In genomic region chr7:74104702-74105101, GRCh38 we compare ENCODE assay signal across 18 cellular contexts. TPM values are rescaled to one million over a fixed set of nuclear protein-coding genes. Genes with fewer than 3 reads are reported as not detected.
A peak's percentile ranks its signal among the peaks of the same experiment; 100 is the strongest.
DNase-seq lines count a peak whose midpoint lies in the region; ATAC-seq, FAIRE-seq and TF ChIP-seq lines count a peak whose summit lies in the region.
"Had no signal": no experiment of that assay in that cellular context is flagged by ENCODE, and none has a peak within 500 bp of the region (broad histone marks: within the 10 kb centered on the region; RNA-seq: fewer than 3 reads in every experiment).

No MANE protein-coding gene starts in this region.

- H2AFZ ChIP-seq in astrocyte (ENCODE audit: low read depth, low read length), result no peak overlapping the region

- no peak for ATAC-seq in GM19035 (IDR thresholded peaks at IDR 0.05; ENCODE audit: unreplicated experiment)
- ATAC-seq: WTC11 had no signal

- H3K4me3 Mint-ChIP-seq in astrocyte (ENCODE audit: unreplicated experiment), result peak overlapping the region; percentile 34
- H3K4me3 Mint-ChIP-seq in activated CD4-positive, alpha-beta memory T cell treated with anti-CD3 and anti-CD28 coated beads, Interleukin-2, amount 10 ng/mL, durations not matched to agents 7 days and 5 days, result no peak overlapping the region
- H3K4me3 Mint-ChIP-seq: memory B cell; T-helper 1 cell treated with Interleukin-12 subunit alpha and Interleukin-12 subunit beta and Interleukin-4 antibody, amounts not matched to agents 30 μg/mL and 1 μg/mL, for 36 hours; WTC11 had no signal

- DNase-seq in astrocyte (ENCODE audit: low read depth) (peak; percentile 50), kidney epithelial cell (ENCODE audit: low read depth) (peak; percentile 83), urothelium cell line (ENCODE audit: low spot score) (peak; percentile 44), cortex of kidney (lab: John Stamatoyannopoulos, UW) (no peak)
- no peak for DNase-seq in activated CD4-positive, alpha-beta memory T cell treated with anti-CD3 and anti-CD28 coated beads, Interleukin-2, amount 10 ng/mL, durations not matched to agents 7 days and 5 days
- DNase-seq: amniotic stem cell; DMS153; NCI-H2081; NCI-H748 treated with DMSO at 0.1 percent for 48 hours; sigmoid colon; stimulated activated CD4-positive, alpha-beta T cell treated with anti-CD3 and anti-CD28 coated beads, Interleukin-4, amount 100 ng/mL, for 1 hour had no signal

- H3K36me3 Mint-ChIP-seq in astrocyte (ENCODE audit: low read depth, unreplicated experiment), result peaks cover 14% of the 10 kb centered on the region
- H3K36me3 Mint-ChIP-seq in activated CD4-positive, alpha-beta memory T cell treated with anti-CD3 and anti-CD28 coated beads, Interleukin-2, amount 10 ng/mL, durations not matched to agents 7 days and 5 days (ENCODE audit: low read depth), result peaks cover 11% of the 10 kb centered on the region

- no peak for TF ChIP-seq CTCF in astrocyte (IDR thresholded peaks at IDR 0.05; ENCODE audit: insufficient read depth, low read depth, low read length)
- TF ChIP-seq CTCF in kidney epithelial cell (IDR thresholded peaks at IDR 0.05; ENCODE audit: insufficient read depth, low read length, poor library complexity, severe bottlenecking), result no peak

- H3K27ac Mint-ChIP-seq in astrocyte (ENCODE audit: unreplicated experiment), result peak overlapping the region; percentile 47
- H3K27ac Mint-ChIP-seq in activated CD4-positive, alpha-beta memory T cell treated with anti-CD3 and anti-CD28 coated beads, Interleukin-2, amount 10 ng/mL, durations not matched to agents 7 days and 5 days, result no peak overlapping the region
- H3K27ac Mint-ChIP-seq: T-helper 1 cell treated with Interleukin-12 subunit alpha and Interleukin-12 subunit beta and Interleukin-4 antibody, amounts not matched to agents 30 μg/mL and 1 μg/mL, for 36 hours; WTC11 had no signal

- FAIRE-seq in astrocyte (lab: Jason Lieb, UNC), result no peak
- no peak for FAIRE-seq in urothelium cell line (lab: Jason Lieb, UNC)
- FAIRE-seq: endometrium had no signal

- CTCF ChIA-PET in activated CD4-positive, alpha-beta memory T cell treated with anti-CD3 and anti-CD28 coated beads, Interleukin-2, amount 10 ng/mL, durations not matched to agents 7 days and 5 days (lab: Charles Lee), result interaction anchor here (0.6 to 1.1 kb wide), 2 partner anchors 16 to 78 kb away, joined by 3 read pairs; no protein-coding TSS in a partner anchor

- H3K27ac ChIP-seq in astrocyte (ENCODE audit: low read depth, low read length), result no peak overlapping the region
- H3K27ac ChIP-seq: sigmoid colon had no signal

- no peaks in the 10 kb centered on the region for H4K20me1 ChIP-seq in astrocyte (ENCODE audit: insufficient read depth, low read length)

- peaks cover 12% of the 10 kb centered on the region for H3K4me1 ChIP-seq in astrocyte (ENCODE audit: insufficient read depth, low read length)
- H3K4me1 ChIP-seq: sigmoid colon had no signal

- no peaks in the 10 kb centered on the region for H3K79me2 ChIP-seq in astrocyte (ENCODE audit: insufficient read depth, low read length)

- POLR2A ChIA-PET in activated CD4-positive, alpha-beta memory T cell treated with anti-CD3 and anti-CD28 coated beads, Interleukin-2, amount 10 ng/mL, durations not matched to agents 7 days and 5 days (lab: Charles Lee), result interaction anchor here (1.2 kb wide), 1 partner anchor 11 kb away, joined by 4 read pairs; no protein-coding TSS in a partner anchor

- H3K4me3 ChIP-seq in astrocyte (ENCODE audit: insufficient read depth, low read depth, low read length), result no peak overlapping the region
- no peak overlapping the region for H3K4me3 ChIP-seq in kidney epithelial cell (ENCODE audit: low read depth, low read length)
- H3K4me3 ChIP-seq: BLaER1 treated with 17β-estradiol and CSF1 and Interleukin-3, amounts not matched to agents 10 nM and 100 nM; sigmoid colon had no signal

- H3K27me3 ChIP-seq in astrocyte (ENCODE audit: insufficient read depth, low read length), result no peaks in the 10 kb centered on the region
- no peaks in the 10 kb centered on the region for H3K27me3 ChIP-seq in kidney epithelial cell (ENCODE audit: control insufficient read depth, insufficient read depth, low read length)
- H3K27me3 ChIP-seq: BLaER1 treated with 17β-estradiol and CSF1 and Interleukin-3, amounts not matched to agents 10 nM and 100 nM; sigmoid colon had no signal

- H3K9me3 ChIP-seq in astrocyte (ENCODE audit: insufficient read depth, low read depth, low read length), result no peaks in the 10 kb centered on the region
- H3K9me3 ChIP-seq: BLaER1 treated with 17β-estradiol and CSF1 and Interleukin-3, amounts not matched to agents 10 nM and 100 nM; sigmoid colon had no signal

- peak overlapping the region; percentile 39 for H3K4me2 ChIP-seq in astrocyte (ENCODE audit: low read length)

- H3K4me1 Mint-ChIP-seq in astrocyte (ENCODE audit: low read depth, unreplicated experiment), result peaks cover 5% of the 10 kb centered on the region
- no peaks in the 10 kb centered on the region for H3K4me1 Mint-ChIP-seq in activated CD4-positive, alpha-beta memory T cell treated with anti-CD3 and anti-CD28 coated beads, Interleukin-2, amount 10 ng/mL, durations not matched to agents 7 days and 5 days
- H3K4me1 Mint-ChIP-seq: WTC11 had no signal

- no peaks in the 10 kb centered on the region for H3K27me3 Mint-ChIP-seq in astrocyte (ENCODE audit: low read depth, unreplicated experiment)
- no peaks in the 10 kb centered on the region for H3K27me3 Mint-ChIP-seq in activated CD4-positive, alpha-beta memory T cell treated with anti-CD3 and anti-CD28 coated beads, Interleukin-2, amount 10 ng/mL, durations not matched to agents 7 days and 5 days
- H3K27me3 Mint-ChIP-seq: memory B cell had no signal

- no peak for TF ChIP-seq EP300 in Ishikawa (IDR thresholded peaks at IDR 0.05; ENCODE audit: borderline replicate concordance)

- peak; percentile 14; the same call in 1 of the 2 replicates for TF ChIP-seq RAD21 in Ishikawa (IDR thresholded peaks at IDR 0.05; ENCODE audit: low read depth)

- H3K36me3 ChIP-seq in astrocyte (ENCODE audit: insufficient read depth, low read length), result peaks cover 29% of the 10 kb centered on the region
- H3K36me3 ChIP-seq in kidney epithelial cell (ENCODE audit: control insufficient read depth, insufficient read depth, low read length), result peaks cover 6% of the 10 kb centered on the region

- H3K9ac ChIP-seq in astrocyte (ENCODE audit: low read length), result no peak overlapping the region

- H3K9me3 Mint-ChIP-seq in astrocyte (ENCODE audit: unreplicated experiment), result no peaks in the 10 kb centered on the region
- H3K9me3 Mint-ChIP-seq in activated CD4-positive, alpha-beta memory T cell treated with anti-CD3 and anti-CD28 coated beads, Interleukin-2, amount 10 ng/mL, durations not matched to agents 7 days and 5 days, result no peaks in the 10 kb centered on the region
- H3K9me3 Mint-ChIP-seq: memory B cell; T-helper 1 cell treated with Interleukin-12 subunit alpha and Interleukin-12 subunit beta and Interleukin-4 antibody, amounts not matched to agents 30 μg/mL and 1 μg/mL, for 36 hours; WTC11 had no signal

TF ChIP-seq in Ishikawa, 13 proteins besides CTCF, POLR2A, EP300 and RAD21:
- TF ChIP-seq, protein P1, sequence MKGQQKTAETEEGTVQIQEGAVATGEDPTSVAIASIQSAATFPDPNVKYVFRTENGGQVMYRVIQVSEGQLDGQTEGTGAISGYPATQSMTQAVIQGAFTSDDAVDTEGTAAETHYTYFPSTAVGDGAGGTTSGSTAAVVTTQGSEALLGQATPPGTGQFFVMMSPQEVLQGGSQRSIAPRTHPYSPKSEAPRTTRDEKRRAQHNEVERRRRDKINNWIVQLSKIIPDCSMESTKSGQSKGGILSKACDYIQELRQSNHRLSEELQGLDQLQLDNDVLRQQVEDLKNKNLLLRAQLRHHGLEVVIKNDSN (IDR thresholded peaks at IDR 0.05), result no peak
- TF ChIP-seq NFIC (IDR thresholded peaks at IDR 0.05) (peak; percentile 30; the same call in 1 of the 2 replicates), TEAD4 (IDR thresholded peaks at IDR 0.05) (peak; percentile 64), CEBPB (IDR thresholded peaks at IDR 0.05) (no peak), TAF1 (IDR thresholded peaks at IDR 0.05; ENCODE audit: low read depth) (no peak), MAX (IDR thresholded peaks at IDR 0.05) (peak; percentile 13; the same call in 1 of the 2 replicates), TCF12 (IDR thresholded peaks at IDR 0.05; ENCODE audit: low read depth) (peak; percentile 31; the same call in 1 of the 2 replicates)
- TF ChIP-seq, protein P2, sequence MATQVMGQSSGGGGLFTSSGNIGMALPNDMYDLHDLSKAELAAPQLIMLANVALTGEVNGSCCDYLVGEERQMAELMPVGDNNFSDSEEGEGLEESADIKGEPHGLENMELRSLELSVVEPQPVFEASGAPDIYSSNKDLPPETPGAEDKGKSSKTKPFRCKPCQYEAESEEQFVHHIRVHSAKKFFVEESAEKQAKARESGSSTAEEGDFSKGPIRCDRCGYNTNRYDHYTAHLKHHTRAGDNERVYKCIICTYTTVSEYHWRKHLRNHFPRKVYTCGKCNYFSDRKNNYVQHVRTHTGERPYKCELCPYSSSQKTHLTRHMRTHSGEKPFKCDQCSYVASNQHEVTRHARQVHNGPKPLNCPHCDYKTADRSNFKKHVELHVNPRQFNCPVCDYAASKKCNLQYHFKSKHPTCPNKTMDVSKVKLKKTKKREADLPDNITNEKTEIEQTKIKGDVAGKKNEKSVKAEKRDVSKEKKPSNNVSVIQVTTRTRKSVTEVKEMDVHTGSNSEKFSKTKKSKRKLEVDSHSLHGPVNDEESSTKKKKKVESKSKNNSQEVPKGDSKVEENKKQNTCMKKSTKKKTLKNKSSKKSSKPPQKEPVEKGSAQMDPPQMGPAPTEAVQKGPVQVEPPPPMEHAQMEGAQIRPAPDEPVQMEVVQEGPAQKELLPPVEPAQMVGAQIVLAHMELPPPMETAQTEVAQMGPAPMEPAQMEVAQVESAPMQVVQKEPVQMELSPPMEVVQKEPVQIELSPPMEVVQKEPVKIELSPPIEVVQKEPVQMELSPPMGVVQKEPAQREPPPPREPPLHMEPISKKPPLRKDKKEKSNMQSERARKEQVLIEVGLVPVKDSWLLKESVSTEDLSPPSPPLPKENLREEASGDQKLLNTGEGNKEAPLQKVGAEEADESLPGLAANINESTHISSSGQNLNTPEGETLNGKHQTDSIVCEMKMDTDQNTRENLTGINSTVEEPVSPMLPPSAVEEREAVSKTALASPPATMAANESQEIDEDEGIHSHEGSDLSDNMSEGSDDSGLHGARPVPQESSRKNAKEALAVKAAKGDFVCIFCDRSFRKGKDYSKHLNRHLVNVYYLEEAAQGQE (IDR thresholded peaks at IDR 0.05; ENCODE audit: low read depth), result no peak

RNA-seq across cellular contexts. Expression of gene LIMK1, which starts 21.1 kb away (rescaled TPM):
- total RNA-seq in astrocyte (67.8 and 69.9 TPM in 2 replicates), kidney epithelial cell (61.1 and 79.4 TPM in 2 replicates)
- 10 to 100 TPM; 22.5 to 26.1 TPM for total RNA-seq in activated CD4-positive, alpha-beta memory T cell treated with anti-CD3 and anti-CD28 coated beads, Interleukin-2, amount 10 ng/mL, durations not matched to agents 7 days and 5 days

Comparison
In these comparisons a context has a peak if more than half of its experiments do, and no peak if none do; other contexts are left out.
1. DNase-seq: peak in astrocyte (single experiment), kidney epithelial cell (single experiment) and urothelium cell line (single experiment); none in activated CD4-positive, alpha-beta memory T cell treated with anti-CD3 and anti-CD28 coated beads, Interleukin-2, amount 10 ng/mL, durations not matched to agents 7 days and 5 days (single experiment) and cortex of kidney (single experiment).